ENCODE assay signal across 15 cellular contexts in the genomic region with DNA sequence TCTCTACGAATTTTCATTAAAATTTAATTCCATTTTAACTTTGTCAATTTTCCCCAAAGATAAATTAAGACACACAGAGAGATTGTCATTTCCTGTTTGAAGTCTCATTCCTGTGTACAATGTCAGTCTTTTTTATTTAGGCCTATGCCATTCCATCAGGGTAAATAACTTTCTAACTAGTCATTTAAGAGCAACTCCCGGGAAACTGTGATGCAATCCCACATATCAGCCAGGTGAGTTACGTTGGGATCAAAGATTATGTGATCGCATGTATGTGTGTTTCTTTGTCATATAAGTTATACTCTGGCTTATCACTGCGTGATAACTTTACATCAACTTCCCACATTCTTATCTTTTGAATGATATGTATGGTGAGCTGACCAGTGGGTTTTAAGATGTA.
DNase-seq lines count a peak whose midpoint lies in the region; ATAC-seq and TF ChIP-seq lines count a peak whose summit lies in the region.
"Had no signal": no experiment of that assay in that cellular context is flagged by ENCODE, and none has a peak within 500 bp of the region (broad histone marks: within the 10 kb centered on the region; RNA-seq: fewer than 3 reads in every experiment).

No MANE protein-coding gene starts in this region.

- H2AFZ ChIP-seq in Loucy (ENCODE audit: low read length) (0 out of 2 replicates have a peak overlapping the region, but pooled peaks have one; percentile 2), neuronal stem cell (ENCODE audit: low read length) (peak overlapping the region; percentile 44)

- peak; percentile 86 for DNase-seq in ELR (ENCODE audit: low read depth)
- DNase-seq in choroid plexus epithelial cell (ENCODE audit: low read depth): peak; percentile 27
- DNase-seq in neuronal stem cell (ENCODE audit: low spot score): no peak
- DNase-seq in DMS53 treated with DMSO at 0.1 percent for 48 hours (lab: John Stamatoyannopoulos, UW; ENCODE audit: unreplicated experiment): no peak
- DNase-seq in omental fat pad (ENCODE audit: low spot score): no peak
- DNase-seq in SHP77 treated with DMSO at 0.1 percent for 48 hours (lab: John Stamatoyannopoulos, UW): no peak
- DNase-seq: activated B cell treated with CpG ODN at 0.5 μM for 24 hours; activated naive CD4-positive, alpha-beta T cell treated with anti-CD3 and anti-CD28 coated beads, Interleukin-2, amount 10 ng/mL, durations not matched to agents 7 days and 5 days; caudate nucleus; hypothalamus; NCI-H1048; stimulated activated CD4-positive, alpha-beta T cell treated with anti-CD3 and anti-CD28 coated beads, Interleukin-12 subunit alpha, Interleukin-12 subunit beta, amount 100 ng/mL, for 4 hours had no signal

- no peaks in the 10 kb centered on the region for H3K79me2 ChIP-seq in Loucy (ENCODE audit: insufficient read depth, low read length)

- TF ChIP-seq CTCF in Loucy (conservative IDR thresholded peaks at IDR 0.05; ENCODE audit: low read length): no peak
- no peak for TF ChIP-seq CTCF in choroid plexus epithelial cell (conservative IDR thresholded peaks at IDR 0.05; ENCODE audit: low read depth, low read length)
- TF ChIP-seq CTCF in omental fat pad (IDR thresholded peaks at IDR 0.05): no peak

- H3K4me3 ChIP-seq in Loucy (ENCODE audit: low read length, poor library complexity, severe bottlenecking) (no peak overlapping the region), choroid plexus epithelial cell (ENCODE audit: low read depth, low read length) (no peak overlapping the region), neuronal stem cell (ENCODE audit: low read length in 2 of 2) (no peak overlapping the region)
- H3K4me3 ChIP-seq: suprapubic skin had no signal

- H3K14ac ChIP-seq in neuronal stem cell (ENCODE audit: low read length): no peak overlapping the region

- H3K79me1 ChIP-seq in neuronal stem cell (ENCODE audit: low read depth, low read length): no peaks in the 10 kb centered on the region

- no peaks in the 10 kb centered on the region for H3K27me3 ChIP-seq in Loucy (ENCODE audit: insufficient read depth, low read length, poor library complexity, severe bottlenecking)
- H3K27me3 ChIP-seq in neuronal stem cell (ENCODE audit: control insufficient read depth in 3 of 3, insufficient read depth in 3 of 3, low read depth in 1 of 3, low read length in 3 of 3): no peaks in the 10 kb centered on the region
- H3K27me3 ChIP-seq: suprapubic skin had no signal

- H4K8ac ChIP-seq in neuronal stem cell (ENCODE audit: low read depth, low read length): no peak overlapping the region

- H3K4me2 ChIP-seq in Loucy (ENCODE audit: low read depth, low read length, poor library complexity, severe bottlenecking): no peak overlapping the region
- no peak overlapping the region for H3K4me2 ChIP-seq in neuronal stem cell (ENCODE audit: insufficient read depth, low read length, poor library complexity, severe bottlenecking)

- H3K4ac ChIP-seq in neuronal stem cell (ENCODE audit: low read length): no peak overlapping the region

- no peaks in the 10 kb centered on the region for H4K20me1 ChIP-seq in Loucy (ENCODE audit: insufficient read depth, low read length, poor library complexity, severe bottlenecking)

- H2BK15ac ChIP-seq in neuronal stem cell (ENCODE audit: low read length): no peak overlapping the region

- no peak overlapping the region for H4K91ac ChIP-seq in neuronal stem cell (ENCODE audit: low read depth, low read length, poor library complexity)

- H2AK5ac ChIP-seq in neuronal stem cell (ENCODE audit: low read depth, low read length): no peak overlapping the region

- H3K9ac ChIP-seq in Loucy (ENCODE audit: low read depth, low read length, poor library complexity, severe bottlenecking): no peak overlapping the region
- no peak overlapping the region for H3K9ac ChIP-seq in neuronal stem cell (ENCODE audit: low read depth, low read length, poor library complexity)

- WGBS in neuronal stem cell (ENCODE audit: extremely low coverage in 2 of 2, insufficient read length in 2 of 2, insufficient replicate concordance in 1 of 2), 2 donors: 100% methylated on average over 1 of the region's 5 CpGs; no CpG with 5 or more reads in 1 of the 2 donors

- H3K36me3 ChIP-seq in Loucy (ENCODE audit: insufficient read depth, low read length) (no peaks in the 10 kb centered on the region), neuronal stem cell (replicated peaks in 1 of 2; ENCODE audit: control insufficient read depth in 2 of 2, insufficient read depth in 2 of 2, low read length in 2 of 2) (no peaks in the 10 kb centered on the region)
- H3K36me3 ChIP-seq: suprapubic skin had no signal

- no peak overlapping the region for H3K18ac ChIP-seq in neuronal stem cell (ENCODE audit: low read length)

- no peak overlapping the region for H3K27ac ChIP-seq in neuronal stem cell (replicated peaks; ENCODE audit: low read length)
- H3K27ac ChIP-seq: suprapubic skin had no signal

- H3K9me3 ChIP-seq in Loucy (ENCODE audit: insufficient read depth, low read depth, low read length) (no peaks in the 10 kb centered on the region), neuronal stem cell (replicated peaks in 1 of 2; ENCODE audit: control insufficient read depth in 2 of 2, insufficient read depth in 1 of 2, low read depth in 1 of 2, low read length in 2 of 2) (no peaks in the 10 kb centered on the region)
- H3K9me3 ChIP-seq: suprapubic skin had no signal

- H3K23ac ChIP-seq in neuronal stem cell (ENCODE audit: low read depth, low read length, poor library complexity): no peak overlapping the region

- H3K4me1 ChIP-seq in Loucy (ENCODE audit: insufficient read depth, low read length, poor library complexity, severe bottlenecking) (peaks cover 4% of the 10 kb centered on the region), neuronal stem cell (ENCODE audit: control insufficient read depth in 2 of 2, insufficient read depth in 1 of 2, low read depth in 1 of 2, low read length in 2 of 2) (peaks cover 5 to 25% of the 10 kb centered on the region in 2 donors)

- H3F3A ChIP-seq in Loucy (ENCODE audit: low read depth): no peaks in the 10 kb centered on the region

- no peak overlapping the region for H2BK5ac ChIP-seq in neuronal stem cell (ENCODE audit: low read length)

- no peak overlapping the region for H2BK120ac ChIP-seq in neuronal stem cell (ENCODE audit: low read depth, low read length)

- no peaks in the 10 kb centered on the region for H3K9me2 ChIP-seq in Loucy (replicated peaks; ENCODE audit: low read depth, low read length)

- no peak overlapping the region for H2BK12ac ChIP-seq in neuronal stem cell (ENCODE audit: low read length)

- no peak for ATAC-seq in omental fat pad (ENCODE audit: low FRiP score)
- ATAC-seq in GM21515 (IDR thresholded peaks at IDR 0.05; ENCODE audit: unreplicated experiment): no peak

Comparison
In these comparisons a context has a peak if more than half of its experiments do, and no peak if none do; other contexts are left out.
1. DNase-seq: peak in ELR (single experiment) and choroid plexus epithelial cell (single experiment); none in neuronal stem cell (single experiment), DMS53 treated with DMSO at 0.1 percent for 48 hours (single experiment), omental fat pad (single experiment) and SHP77 treated with DMSO at 0.1 percent for 48 hours (single experiment).